10 cellular contexts compared by ENCODE assay signal in the genomic region with DNA sequence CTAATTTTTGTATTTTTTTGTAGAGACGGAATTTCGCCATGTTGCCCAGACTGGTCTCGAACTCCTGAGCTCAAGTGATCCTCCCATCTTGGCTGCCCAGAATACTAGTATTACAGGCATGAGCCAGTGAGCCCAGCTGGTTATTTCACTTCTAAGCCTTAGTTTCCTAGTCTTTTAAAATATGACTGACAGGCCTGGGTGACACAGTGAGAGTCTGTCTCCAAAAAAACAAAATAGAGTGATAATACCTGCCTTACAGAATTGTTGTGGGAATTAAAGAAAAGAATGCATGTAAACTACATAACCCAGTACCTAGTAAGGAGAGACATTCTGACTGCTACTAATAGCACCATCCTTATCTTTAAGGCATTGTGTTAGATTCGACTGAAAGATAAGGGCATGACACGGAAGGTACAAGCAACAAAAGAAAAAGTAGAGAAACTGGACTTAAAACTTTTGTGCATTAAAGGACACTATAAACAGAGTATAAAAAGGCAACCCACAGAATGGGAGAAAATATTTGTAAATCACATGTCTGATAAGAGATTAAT. TPM values are rescaled to one million over a fixed set of nuclear protein-coding genes. Genes with fewer than 3 reads are reported as not detected.
A peak's percentile ranks its signal among the peaks of the same experiment; 100 is the strongest.
DNase-seq lines count a peak whose midpoint lies in the region; ATAC-seq and TF ChIP-seq lines count a peak whose summit lies in the region.
"Had no signal": no experiment of that assay in that cellular context is flagged by ENCODE, and none has a peak within 500 bp of the region (broad histone marks: within the 10 kb centered on the region; RNA-seq: fewer than 3 reads in every experiment).

No MANE protein-coding gene starts in this region.

- no peak for ATAC-seq in CD8-positive, alpha-beta T cell
- ATAC-seq in RWPE2 (ENCODE audit: low read depth) (no peak), GM21737 (IDR thresholded peaks at IDR 0.05; ENCODE audit: unreplicated experiment) (no peak)
- ATAC-seq: WTC11 had no signal

- no peak overlapping the region for H3K27ac ChIP-seq in CD8-positive, alpha-beta T cell (ENCODE audit: low read depth, low read length)
- H3K27ac ChIP-seq in RWPE2 (ENCODE audit: poor library complexity, severe bottlenecking): peak overlapping the region; percentile 99
- peak overlapping the region; percentile 99 for H3K27ac ChIP-seq in epithelial cell of prostate
- H3K27ac ChIP-seq in rectal smooth muscle tissue (ENCODE audit: low read depth, low read length): peak overlapping the region; percentile 56

- H3K9ac ChIP-seq in rectal smooth muscle tissue (ENCODE audit: low read length): no peak overlapping the region

- H3K4me3 ChIP-seq in CD8-positive, alpha-beta T cell (ENCODE audit: low read depth, low read length): peak overlapping the region; percentile 5
- H3K4me3 ChIP-seq in RWPE2 (ENCODE audit: severe bottlenecking) (no peak overlapping the region), rectal smooth muscle tissue (ENCODE audit: low read length) (no peak overlapping the region)

- no peaks in the 10 kb centered on the region for H3K36me3 ChIP-seq in CD8-positive, alpha-beta T cell (ENCODE audit: insufficient read depth, low read length)
- H3K36me3 ChIP-seq in RWPE2 (ENCODE audit: low read depth): peaks cover 5% of the 10 kb centered on the region
- no peaks in the 10 kb centered on the region for H3K36me3 ChIP-seq in rectal smooth muscle tissue (ENCODE audit: control insufficient read depth, insufficient read depth, low read length)

- H3K9me3 Mint-ChIP-seq in CD8-positive, alpha-beta T cell: no peaks in the 10 kb centered on the region

- no peaks in the 10 kb centered on the region for H3K27me3 Mint-ChIP-seq in CD8-positive, alpha-beta T cell (ENCODE audit: low read depth)

- intact Hi-C loops in CD8-positive, alpha-beta T cell (cut with DNase I, micrococcal nuclease): no loop called here
- intact Hi-C loops in head of caudate nucleus (cut with DNase I): no loop called here

- H3K27ac Mint-ChIP-seq in CD8-positive, alpha-beta T cell: peak overlapping the region; percentile 98
- H3K27ac Mint-ChIP-seq: WTC11 had no signal

- H3K4me3 Mint-ChIP-seq in CD8-positive, alpha-beta T cell: peak overlapping the region; percentile 81
- H3K4me3 Mint-ChIP-seq: WTC11 had no signal

- no peak for TF ChIP-seq CTCF in CD8-positive, alpha-beta T cell (IDR thresholded peaks at IDR 0.05)
- no peak for TF ChIP-seq CTCF in RWPE2 (IDR thresholded peaks at IDR 0.05; ENCODE audit: poor library complexity, severe bottlenecking)

- no peaks in the 10 kb centered on the region for H3K27me3 ChIP-seq in CD8-positive, alpha-beta T cell (ENCODE audit: insufficient read depth, low read length)
- H3K27me3 ChIP-seq in RWPE2 (ENCODE audit: insufficient read depth, poor library complexity, severe bottlenecking) (no peaks in the 10 kb centered on the region), rectal smooth muscle tissue (ENCODE audit: control insufficient read depth, insufficient read depth, low read length) (no peaks in the 10 kb centered on the region)

- peaks cover 59% of the 10 kb centered on the region for H3K4me1 ChIP-seq in CD8-positive, alpha-beta T cell (ENCODE audit: insufficient read depth, low read length)
- peaks cover 24% of the 10 kb centered on the region for H3K4me1 ChIP-seq in RWPE2 (ENCODE audit: insufficient read depth, poor library complexity, severe bottlenecking)
- H3K4me1 ChIP-seq in rectal smooth muscle tissue (ENCODE audit: control insufficient read depth, insufficient read depth, low read length): peaks cover 12% of the 10 kb centered on the region

- POLR2A ChIA-PET in CD8-positive, alpha-beta T cell (lab: Charles Lee): interaction anchor here (1.3 to 3.9 kb wide), 3 partner anchors 9 to 270 kb away, joined by 3 to 31 read pairs (median 4); partner anchors contain the start of genes DRC3 and TOM1L2

- H3K36me3 Mint-ChIP-seq in CD8-positive, alpha-beta T cell: peaks cover 12% of the 10 kb centered on the region
- H3K36me3 Mint-ChIP-seq: WTC11 had no signal

- CTCF ChIA-PET in CD8-positive, alpha-beta T cell (lab: Charles Lee): interaction anchor here (0.9 to 2.3 kb wide), 3 partner anchors 8 to 70 kb away, joined by 3 to 5 read pairs (median 4); partner anchors contain the start of genes DRC3 and TOM1L2

- H3K4me1 Mint-ChIP-seq in CD8-positive, alpha-beta T cell (ENCODE audit: low read depth): peaks cover 69% of the 10 kb centered on the region

- DNase-seq in CD8-positive, alpha-beta T cell: no peak
- DNase-seq in RWPE2 (ENCODE audit: low spot score) (no peak), epithelial cell of prostate (ENCODE audit: low read depth, low spot score) (no peak), head of caudate nucleus (no peak), Kasumi-1 (lab: John Stamatoyannopoulos, UW) (no peak)
- DNase-seq in stimulated activated CD8-positive, alpha-beta memory T cell treated with anti-CD3 and anti-CD28 coated beads, Interleukin-4, amount 100 ng/mL, for 48 hours: no peak
- DNase-seq: anterior cingulate cortex had no signal

- no peaks in the 10 kb centered on the region for H3K9me3 ChIP-seq in CD8-positive, alpha-beta T cell (ENCODE audit: low read length)
- no peaks in the 10 kb centered on the region for H3K9me3 ChIP-seq in RWPE2 (ENCODE audit: severe bottlenecking)

RNA-seq across cellular contexts. Expression of gene TOM1L2, which starts 11.6 kb away (rescaled TPM):
- total RNA-seq in CD8-positive, alpha-beta T cell: 10 to 100 TPM; 15.4 to 20.9 TPM

RNA-seq across cellular contexts. Expression of gene DRC3, which starts 12.1 kb away (rescaled TPM):
- total RNA-seq in CD8-positive, alpha-beta T cell: under 1 TPM; 0.61 to 0.90 TPM
